In genomic region chr15:100373037-100373896, GRCh38 we compare ENCODE assay signal across 9 cellular contexts. TPM values are rescaled to one million over a fixed set of nuclear protein-coding genes. Genes with fewer than 3 reads are reported as not detected.
DNase-seq lines count a peak whose midpoint lies in the region; ATAC-seq and TF ChIP-seq lines count a peak whose summit lies in the region.
"Had no signal": no experiment of that assay in that cellular context is flagged by ENCODE, and none has a peak within 500 bp of the region (broad histone marks: within the 10 kb centered on the region; RNA-seq: fewer than 3 reads in every experiment).

No MANE protein-coding gene starts in this region.

- TF ChIP-seq POLR2A in thyroid gland (IDR thresholded peaks at IDR 0.05): no peak

- intact Hi-C loops in CD8-positive, alpha-beta T cell (cut with DNase I, micrococcal nuclease): no loop called here
- intact Hi-C loops in left ventricle myocardium superior (cut with micrococcal nuclease) (no loop called here), thyroid gland (cut with DNase I) (no loop called here)

- no peak overlapping the region for H2AFZ ChIP-seq in trophoblast cell (ENCODE audit: insufficient read depth, low read length, poor library complexity)

- no peak overlapping the region for H2BK120ac ChIP-seq in trophoblast cell (ENCODE audit: insufficient read depth, low read length, poor library complexity)

- ATAC-seq in CD8-positive, alpha-beta T cell: no peak
- peak; percentile 45 to 65 (median 48) for ATAC-seq in T-cell (replicated peaks in 1 of 4)
- peak; percentile 15 for ATAC-seq in left ventricle myocardium superior

- no peak overlapping the region for H2AK5ac ChIP-seq in trophoblast cell (ENCODE audit: low read length)

- H4K12ac ChIP-seq in trophoblast cell (ENCODE audit: low read depth, low read length): no peak overlapping the region

- H3K23ac ChIP-seq in trophoblast cell (ENCODE audit: low read length): no peak overlapping the region

- H3K9me3 ChIP-seq in CD8-positive, alpha-beta T cell (ENCODE audit: low read length): peaks cover 5% of the 10 kb centered on the region
- H3K9me3 ChIP-seq in trophoblast cell (ENCODE audit: insufficient read depth, low read depth, low read length) (peaks cover 6% of the 10 kb centered on the region), thyroid gland (no peaks in the 10 kb centered on the region)

- peaks cover 12% of the 10 kb centered on the region for H3K9me3 Mint-ChIP-seq in CD8-positive, alpha-beta T cell
- peaks cover 3 to 13% (median 13%) of the 10 kb centered on the region in 3 donors for H3K9me3 Mint-ChIP-seq in T-cell

- peak overlapping the region; percentile 61 for H3K4me2 ChIP-seq in trophoblast cell (ENCODE audit: low read length)

- H2BK12ac ChIP-seq in trophoblast cell (ENCODE audit: low read length): no peak overlapping the region

- no peak overlapping the region for H3K18ac ChIP-seq in trophoblast cell (ENCODE audit: low read length)

- peaks cover 11% of the 10 kb centered on the region for H3K4me1 Mint-ChIP-seq in CD8-positive, alpha-beta T cell (ENCODE audit: low read depth)
- H3K4me1 Mint-ChIP-seq in T-cell: peaks cover 11 to 14% (median 12%) of the 10 kb centered on the region in 3 donors

- no peak overlapping the region for H3K9ac ChIP-seq in trophoblast cell (ENCODE audit: low read length)

- no CpG with 5 or more reads among the region's 83 CpGs for WGBS in trophoblast cell (ENCODE audit: extremely low coverage, insufficient coverage, insufficient read length)
- 5 to 6% methylated on average over 25 to 31 of the region's 83 CpGs for WGBS in thyroid gland, 2 donors

- no peak overlapping the region for H2BK5ac ChIP-seq in trophoblast cell (ENCODE audit: low read depth, low read length, poor library complexity)

- no peaks in the 10 kb centered on the region for H3K79me1 ChIP-seq in trophoblast cell (ENCODE audit: low read length)

- peak in 1 of 7 experiments; percentile 24 for DNase-seq in CD8-positive, alpha-beta T cell
- DNase-seq in T-cell (no peak), left ventricle myocardium superior (no peak), trophoblast cell (no peak), thyroid gland (no peak), DMS79 treated with DMSO at 0.1 percent for 48 hours (lab: John Stamatoyannopoulos, UW) (no peak), T-helper 2 cell (no peak), RKO (ENCODE audit: low spot score) (no peak)
- DNase-seq: NCI-H2171 treated with DMSO at 0.1 percent for 48 hours had no signal

- peak overlapping the region; percentile 1 for H3K4me3 Mint-ChIP-seq in CD8-positive, alpha-beta T cell
- H3K4me3 Mint-ChIP-seq in T-cell: peak overlapping the region in 1 of 3 donors; percentile 65

- H3K27ac ChIP-seq in CD8-positive, alpha-beta T cell (ENCODE audit: low read depth, low read length): no peak overlapping the region
- H3K27ac ChIP-seq in trophoblast cell (ENCODE audit: low read depth, low read length): no peak overlapping the region
- no peak overlapping the region for H3K27ac ChIP-seq in thyroid gland

- no peak for TF ChIP-seq CTCF in CD8-positive, alpha-beta T cell (IDR thresholded peaks at IDR 0.05)
- no peak for TF ChIP-seq CTCF in thyroid gland (IDR thresholded peaks at IDR 0.05)

- H3K36me3 ChIP-seq in CD8-positive, alpha-beta T cell (ENCODE audit: insufficient read depth, low read length): no peaks in the 10 kb centered on the region
- H3K36me3 ChIP-seq in trophoblast cell (ENCODE audit: control insufficient read depth in 1 of 2, insufficient read depth in 2 of 2, low read length in 2 of 2) (no peaks in the 10 kb centered on the region), thyroid gland (no peaks in the 10 kb centered on the region)

- H3K27ac Mint-ChIP-seq in CD8-positive, alpha-beta T cell: no peak overlapping the region
- H3K27ac Mint-ChIP-seq in T-cell: no peak overlapping the region

- H3K4me1 ChIP-seq in CD8-positive, alpha-beta T cell (ENCODE audit: insufficient read depth, low read length): no peaks in the 10 kb centered on the region
- peaks cover 0 to 2% of the 10 kb centered on the region in 2 experiments for H3K4me1 ChIP-seq in trophoblast cell (ENCODE audit: control insufficient read depth in 1 of 2, insufficient read depth in 2 of 2, low read length in 2 of 2)
- no peaks in the 10 kb centered on the region for H3K4me1 ChIP-seq in thyroid gland

- H3K79me2 ChIP-seq in trophoblast cell (ENCODE audit: control insufficient read depth, insufficient read depth, low read length, poor library complexity): no peaks in the 10 kb centered on the region

- no peak overlapping the region for H4K91ac ChIP-seq in trophoblast cell (ENCODE audit: low read depth, low read length)

- POLR2A ChIA-PET in CD8-positive, alpha-beta T cell (lab: Charles Lee): interaction anchor here (0.6 kb wide), 1 partner anchor 419 kb away, joined by 3 read pairs; no protein-coding TSS in a partner anchor
- POLR2A ChIA-PET in T-cell (lab: Charles Lee): no interaction called here

- no peak overlapping the region for H4K8ac ChIP-seq in trophoblast cell (ENCODE audit: low read depth, low read length)

- peaks cover 12% of the 10 kb centered on the region for H3K27me3 ChIP-seq in CD8-positive, alpha-beta T cell (ENCODE audit: insufficient read depth, low read length)
- peaks cover 21% of the 10 kb centered on the region for H3K27me3 ChIP-seq in trophoblast cell (ENCODE audit: insufficient read depth, low read length)
- no peaks in the 10 kb centered on the region for H3K27me3 ChIP-seq in thyroid gland

- peaks cover 47% of the 10 kb centered on the region for H3K27me3 Mint-ChIP-seq in CD8-positive, alpha-beta T cell (ENCODE audit: low read depth)
- peaks cover 44 to 52% of the 10 kb centered on the region in 2 donors for H3K27me3 Mint-ChIP-seq in T-cell

- no peak overlapping the region for H3K14ac ChIP-seq in trophoblast cell (ENCODE audit: low read length)

- H3K4me3 ChIP-seq in CD8-positive, alpha-beta T cell (ENCODE audit: low read depth, low read length): peak overlapping the region; percentile 15
- no peak overlapping the region for H3K4me3 ChIP-seq in trophoblast cell (ENCODE audit: low read depth, low read length)
- peak overlapping the region in 1 of 3 donors; percentile 3 for H3K4me3 ChIP-seq in thyroid gland (replicated peaks in 1 of 3)

- no peaks in the 10 kb centered on the region for H3K36me3 Mint-ChIP-seq in CD8-positive, alpha-beta T cell
- H3K36me3 Mint-ChIP-seq in T-cell: no peaks in the 10 kb centered on the region

- H3K4ac ChIP-seq in trophoblast cell (ENCODE audit: low read depth, low read length): no peak overlapping the region

- CTCF ChIA-PET in CD8-positive, alpha-beta T cell (lab: Charles Lee): no interaction called here
- CTCF ChIA-PET in T-cell (lab: Charles Lee): no interaction called here

RNA-seq across cellular contexts. Expression of gene ADAMTS17, which starts 31.5 kb away (rescaled TPM):
- 10 to 100 TPM; 15.3 to 18.0 TPM for total RNA-seq in CD8-positive, alpha-beta T cell
- total RNA-seq in T-cell (10 to 100 TPM in 4 of 5 donors, 1 to 10 TPM in 1; 8.9 to 17.8 (median 11.6) TPM), left ventricle myocardium superior (2.9 TPM), thyroid gland (100 to 1,000 TPM in 1 of 4 donors, 1 to 10 TPM in 3; 3.5 to 667 (median 5.3) TPM)
- polyA plus RNA-seq in trophoblast cell (2013): 0.26 and 0.37 TPM in 2 replicates
